Comparison of ENCODE assay signal across 36 cellular contexts in the genomic region with DNA sequence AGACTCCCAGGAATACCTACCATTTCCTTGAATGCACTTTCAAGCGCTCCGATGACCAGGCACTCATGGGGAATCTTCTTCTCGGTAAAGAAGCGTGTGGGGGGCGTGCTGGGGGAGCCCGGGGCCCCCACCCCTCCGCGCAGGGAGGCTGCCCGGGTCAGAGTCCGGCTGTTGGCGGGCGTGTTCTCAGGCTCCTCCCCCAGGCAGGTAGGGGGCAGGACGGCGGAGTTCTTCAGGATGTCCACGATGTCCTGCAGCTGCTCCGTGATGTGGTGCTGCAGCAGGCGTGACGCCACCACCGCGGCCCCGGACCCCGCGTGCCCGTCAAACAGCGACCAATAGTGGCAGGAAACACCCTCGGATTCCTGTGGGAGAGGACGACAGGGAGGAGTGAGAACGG.
"Had no signal": no experiment of that assay in that cellular context is flagged by ENCODE, and none has a peak within 500 bp of the region (broad histone marks: within the 10 kb centered on the region; RNA-seq: fewer than 3 reads in every experiment).

No MANE protein-coding gene starts in this region.

- H3K4me3 Mint-ChIP-seq: activated CD4-positive, alpha-beta memory T cell treated with anti-CD3 and anti-CD28 coated beads for 36 hours; activated CD4-positive, alpha-beta T cell treated with anti-CD3 and anti-CD28 coated beads for 36 hours; activated CD4-positive, alpha-beta T cell treated with anti-CD3 and anti-CD28 coated beads, Interleukin-2, amount 10 ng/mL, durations not matched to agents 24 days and 14 days; activated CD8-positive, alpha-beta memory T cell treated with anti-CD3 and anti-CD28 coated beads, Interleukin-2, amount 10 ng/mL, durations not matched to agents 7 days and 5 days; activated CD8-positive, alpha-beta T cell treated with anti-CD3 and anti-CD28 coated beads, Interleukin-2, amount 10 ng/mL, durations not matched to agents 7 days and 5 days; activated naive CD4-positive, alpha-beta T cell treated with anti-CD3 and anti-CD28 coated beads for 36 hours; activated naive CD4-positive, alpha-beta T cell treated with anti-CD3 and anti-CD28 coated beads, Interleukin-2, amount 50 U/mL, for 24 hours; activated naive CD8-positive, alpha-beta T cell treated with anti-CD3 and anti-CD28 coated beads for 36 hours; activated naive CD8-positive, alpha-beta T cell treated with anti-CD3 and anti-CD28 coated beads, Interleukin-2, amount 50 U/mL, for 24 hours; activated T-helper 1 cell treated with anti-CD3 and anti-CD28 coated beads, Interleukin-12 subunit alpha, Interleukin-12 subunit beta, Interleukin-2, Interleukin-4 antibody, amounts not matched to agents 30 ng/mL and 10 ng/mL and 1 ng/mL, durations not matched to agents 14 hours and 24 hours and 36 hours; brain; T-helper 17 cell; T-helper 2 cell treated with Interferon-gamma antibody and Interleukin-4, amounts not matched to agents 5 μg/mL and 100 μg/mL, for 36 hours had no signal

- H3K27me3 Mint-ChIP-seq: activated CD4-positive, alpha-beta memory T cell treated with anti-CD3 and anti-CD28 coated beads for 36 hours; activated naive CD4-positive, alpha-beta T cell treated with anti-CD3 and anti-CD28 coated beads, Interleukin-2, amount 50 U/mL, for 24 hours; activated naive CD8-positive, alpha-beta T cell treated with anti-CD3 and anti-CD28 coated beads, Interleukin-2, amount 50 U/mL, for 24 hours; brain had no signal

- H2AFZ ChIP-seq: hepatocyte had no signal

- H3K27ac Mint-ChIP-seq: activated CD4-positive, alpha-beta memory T cell treated with anti-CD3 and anti-CD28 coated beads for 36 hours; activated CD4-positive, alpha-beta T cell treated with anti-CD3 and anti-CD28 coated beads for 36 hours; activated CD4-positive, alpha-beta T cell treated with anti-CD3 and anti-CD28 coated beads, Interleukin-2, amount 10 ng/mL, durations not matched to agents 24 days and 14 days; activated CD8-positive, alpha-beta memory T cell treated with anti-CD3 and anti-CD28 coated beads, Interleukin-2, amount 10 ng/mL, durations not matched to agents 7 days and 5 days; activated CD8-positive, alpha-beta T cell treated with anti-CD3 and anti-CD28 coated beads, Interleukin-2, amount 10 ng/mL, durations not matched to agents 7 days and 5 days; activated naive CD4-positive, alpha-beta T cell treated with anti-CD3 and anti-CD28 coated beads for 36 hours; activated naive CD4-positive, alpha-beta T cell treated with anti-CD3 and anti-CD28 coated beads, Interleukin-2, amount 50 U/mL, for 24 hours; activated naive CD8-positive, alpha-beta T cell treated with anti-CD3 and anti-CD28 coated beads for 36 hours; activated naive CD8-positive, alpha-beta T cell treated with anti-CD3 and anti-CD28 coated beads, Interleukin-2, amount 50 U/mL, for 24 hours; activated T-helper 1 cell treated with anti-CD3 and anti-CD28 coated beads, Interleukin-12 subunit alpha, Interleukin-12 subunit beta, Interleukin-2, Interleukin-4 antibody, amounts not matched to agents 30 ng/mL and 10 ng/mL and 1 ng/mL, durations not matched to agents 14 hours and 24 hours and 36 hours; activated T-helper 2 cell treated with anti-CD3 and anti-CD28 coated beads, Interferon-gamma antibody, Interleukin-2, Interleukin-4, amounts not matched to agents 10 μg/mL and 5 μg/mL and 100 μg/mL, durations not matched to agents 14 hours and 24 hours and 36 hours; T-helper 17 cell; T-helper 2 cell treated with Interferon-gamma antibody and Interleukin-4, amounts not matched to agents 5 μg/mL and 100 μg/mL, for 36 hours had no signal

- H3K36me3 ChIP-seq: adrenal gland, breast epithelium, cardiac muscle cell, colonic mucosa, gastroesophageal sphincter had no signal

- H3K27ac ChIP-seq: adrenal gland, breast epithelium, cardiac muscle cell, colonic mucosa, esophagus muscularis mucosa, gastroesophageal sphincter, heart right ventricle, hepatocyte had no signal

- DNase-seq: activated CD4-positive, alpha-beta memory T cell treated with anti-CD3 and anti-CD28 coated beads for 36 hours; activated CD4-positive, alpha-beta T cell treated with anti-CD3 and anti-CD28 coated beads for 36 hours; activated CD4-positive, alpha-beta T cell treated with anti-CD3 and anti-CD28 coated beads, Interleukin-2, amount 10 ng/mL, durations not matched to agents 24 days and 14 days; activated CD4-positive, CD25-positive, alpha-beta regulatory T cell; activated CD4-positive, CD25-positive, alpha-beta regulatory T cell treated with anti-CD3 and anti-CD28 coated beads, Interleukin-2, amount 50 U/mL, for 72 hours; activated CD8-positive, alpha-beta memory T cell treated with anti-CD3 and anti-CD28 coated beads, Interleukin-2, amount 10 ng/mL, durations not matched to agents 7 days and 5 days; activated CD8-positive, alpha-beta memory T cell treated with anti-CD3 and anti-CD28 coated beads, Interleukin-2, amount 50 U/mL, for 4 hours; activated CD8-positive, alpha-beta T cell treated with anti-CD3 and anti-CD28 coated beads, Interleukin-2, amount 10 ng/mL, durations not matched to agents 7 days and 5 days; activated effector memory CD4-positive, alpha-beta T cell treated with anti-CD3 and anti-CD28 coated beads, Interleukin-2, amount 50 U/mL, for 16 hours; activated naive CD4-positive, alpha-beta T cell treated with anti-CD3 and anti-CD28 coated beads for 36 hours; activated naive CD8-positive, alpha-beta T cell treated with anti-CD3 and anti-CD28 coated beads for 36 hours; activated naive CD8-positive, alpha-beta T cell treated with anti-CD3 and anti-CD28 coated beads, Interleukin-2, amount 50 U/mL, for 24 hours; activated T-cell treated with anti-CD3 and anti-CD28 coated beads, Interleukin-2, amount 50 U/mL, for 1 hour; activated T-cell treated with anti-CD3 and anti-CD28 coated beads, Interleukin-2, amount 50 U/mL, for 48 hours; adrenal gland; amygdala; aorta; central memory CD4-positive, alpha-beta T cell; cerebellar nuclear complex; colonic mucosa; effector CD8-positive, alpha-beta T cell; erythroblast; foreskin melanocyte; heart right ventricle; T-helper 17 cell; T1000 had no signal

- H3K4me3 ChIP-seq: adrenal gland, breast epithelium, cardiac muscle cell, colonic mucosa, esophagus muscularis mucosa, gastroesophageal sphincter, heart right ventricle, hepatocyte had no signal

- H3K4me2 ChIP-seq: hepatocyte had no signal

- H3K9me3 Mint-ChIP-seq: activated CD4-positive, alpha-beta memory T cell treated with anti-CD3 and anti-CD28 coated beads for 36 hours; activated CD4-positive, alpha-beta T cell treated with anti-CD3 and anti-CD28 coated beads, Interleukin-2, amount 10 ng/mL, durations not matched to agents 24 days and 14 days; activated naive CD4-positive, alpha-beta T cell treated with anti-CD3 and anti-CD28 coated beads for 36 hours; activated naive CD4-positive, alpha-beta T cell treated with anti-CD3 and anti-CD28 coated beads, Interleukin-2, amount 50 U/mL, for 24 hours; activated naive CD8-positive, alpha-beta T cell treated with anti-CD3 and anti-CD28 coated beads, Interleukin-2, amount 50 U/mL, for 24 hours; activated T-helper 1 cell treated with anti-CD3 and anti-CD28 coated beads, Interleukin-12 subunit alpha, Interleukin-12 subunit beta, Interleukin-2, Interleukin-4 antibody, amounts not matched to agents 30 ng/mL and 10 ng/mL and 1 ng/mL, durations not matched to agents 14 hours and 24 hours and 36 hours; activated T-helper 2 cell treated with anti-CD3 and anti-CD28 coated beads, Interferon-gamma antibody, Interleukin-2, Interleukin-4, amounts not matched to agents 10 μg/mL and 5 μg/mL and 100 μg/mL, durations not matched to agents 14 hours and 24 hours and 36 hours; brain; T-helper 2 cell treated with Interferon-gamma antibody and Interleukin-4, amounts not matched to agents 5 μg/mL and 100 μg/mL, for 36 hours had no signal

- H3K9me3 ChIP-seq: adrenal gland, breast epithelium, colonic mucosa, esophagus muscularis mucosa, gastroesophageal sphincter, heart right ventricle had no signal

- H3K36me3 Mint-ChIP-seq: activated CD4-positive, alpha-beta memory T cell treated with anti-CD3 and anti-CD28 coated beads for 36 hours; activated CD8-positive, alpha-beta memory T cell treated with anti-CD3 and anti-CD28 coated beads, Interleukin-2, amount 10 ng/mL, durations not matched to agents 7 days and 5 days; activated naive CD4-positive, alpha-beta T cell treated with anti-CD3 and anti-CD28 coated beads, Interleukin-2, amount 50 U/mL, for 24 hours; brain had no signal

- H3K4me1 ChIP-seq: adrenal gland, breast epithelium, colonic mucosa, esophagus muscularis mucosa, gastroesophageal sphincter, heart right ventricle had no signal

- H3K27me3 ChIP-seq: adrenal gland, breast epithelium, cardiac muscle cell, colonic mucosa, esophagus muscularis mucosa, gastroesophageal sphincter, heart right ventricle, hepatocyte had no signal

- H3K4me1 Mint-ChIP-seq: activated CD4-positive, alpha-beta T cell treated with anti-CD3 and anti-CD28 coated beads for 36 hours; activated CD4-positive, alpha-beta T cell treated with anti-CD3 and anti-CD28 coated beads, Interleukin-2, amount 10 ng/mL, durations not matched to agents 24 days and 14 days; activated naive CD4-positive, alpha-beta T cell treated with anti-CD3 and anti-CD28 coated beads, Interleukin-2, amount 50 U/mL, for 24 hours; activated naive CD8-positive, alpha-beta T cell treated with anti-CD3 and anti-CD28 coated beads, Interleukin-2, amount 50 U/mL, for 24 hours; T-helper 17 cell had no signal

- ATAC-seq: activated CD4-positive, alpha-beta T cell treated with anti-CD3 and anti-CD28 coated beads for 36 hours; activated CD8-positive, alpha-beta memory T cell treated with anti-CD3 and anti-CD28 coated beads, Interleukin-2, amount 10 ng/mL, durations not matched to agents 7 days and 5 days; activated CD8-positive, alpha-beta T cell treated with anti-CD3 and anti-CD28 coated beads, Interleukin-2, amount 10 ng/mL, durations not matched to agents 7 days and 5 days; activated naive CD8-positive, alpha-beta T cell treated with anti-CD3 and anti-CD28 coated beads, Interleukin-2, amount 50 U/mL, for 24 hours; gastroesophageal sphincter; T-helper 17 cell had no signal

- H3K79me2 ChIP-seq: hepatocyte had no signal
